ENCODE assay signal across 30 cellular contexts in genomic region chr7:98128346-98128745, GRCh38.
"Had no signal": no experiment of that assay in that cellular context is flagged by ENCODE, and none has a peak within 500 bp of the region (broad histone marks: within the 10 kb centered on the region; RNA-seq: fewer than 3 reads in every experiment).

No MANE protein-coding gene starts in this region.

- H3K27me3 ChIP-seq: neural progenitor cell, pancreas, sigmoid colon, suprapubic skin, tibial artery, upper lobe of right lung had no signal

- H3K4me2 ChIP-seq: neural progenitor cell had no signal

- H2AFZ ChIP-seq: neural progenitor cell had no signal

- H3K4me1 ChIP-seq: prostate gland had no signal

- FAIRE-seq: islet of Langerhans, kidney, pancreas, small intestine, urothelium cell line had no signal

- H3K36me3 ChIP-seq: left lung, lower lobe of right lung, neural progenitor cell, pancreas, prostate gland, sigmoid colon, suprapubic skin, thoracic aorta, tibial artery, upper lobe of right lung had no signal

- H3K4me3 ChIP-seq: left lung, lower lobe of right lung, neural progenitor cell, pancreas, prostate gland, sigmoid colon, spleen, suprapubic skin, thoracic aorta, tibial artery, upper lobe of right lung had no signal

- DNase-seq: hypothalamus; immature natural killer cell; kidney; left colon; left lung; lower lobe of right lung; mammary epithelial cell; mesendoderm; naive B cell; natural killer cell; nephron progenitor cell; pancreas; posterior cingulate gyrus; retina; right cardiac atrium; sigmoid colon; small intestine; spleen; stimulated activated CD4-positive, alpha-beta T cell treated with anti-CD3 and anti-CD28 coated beads, Interleukin-4, amount 100 ng/mL, for 24 hours; stimulated activated naive CD4-positive, alpha-beta T cell; tibial artery; trophoblast cell; upper lobe of right lung had no signal

- H3K9me3 ChIP-seq: left lung, lower lobe of right lung, pancreas, prostate gland, sigmoid colon, spleen, suprapubic skin, thoracic aorta, tibial artery, upper lobe of right lung had no signal

- H3K27ac ChIP-seq: left lung, lower lobe of right lung, neural progenitor cell, pancreas, prostate gland, sigmoid colon, spleen, suprapubic skin, thoracic aorta, tibial artery, upper lobe of right lung had no signal

- H3K9ac ChIP-seq: neural progenitor cell had no signal

- ATAC-seq: left colon; left lung; lower lobe of right lung; natural killer cell; pancreas; right cardiac atrium; stimulated activated effector memory CD8-positive, alpha-beta T cell treated with anti-CD3 and anti-CD28 coated beads, Interleukin-12 subunit alpha, Interleukin-12 subunit beta, amount 100 ng/mL, for 72 hours; upper lobe of right lung had no signal
